Comparison of ENCODE assay signal across 8 cellular contexts in genomic region chr11:46889251-46889650, GRCh38. TPM values are rescaled to one million over a fixed set of nuclear protein-coding genes. Genes with fewer than 3 reads are reported as not detected.
"Had no signal": no experiment of that assay in that cellular context is flagged by ENCODE, and none has a peak within 500 bp of the region (broad histone marks: within the 10 kb centered on the region; RNA-seq: fewer than 3 reads in every experiment).

No MANE protein-coding gene starts in this region.

- H3K4me3 Mint-ChIP-seq: activated CD4-positive, alpha-beta T cell treated with anti-CD3 and anti-CD28 coated beads, Interleukin-2, amount 10 ng/mL, durations not matched to agents 24 days and 14 days; activated CD8-positive, alpha-beta memory T cell treated with anti-CD3 and anti-CD28 coated beads, Interleukin-2, amount 10 ng/mL, durations not matched to agents 7 days and 5 days; activated naive CD8-positive, alpha-beta T cell; activated T-cell treated with anti-CD3 and anti-CD28 coated beads, Interleukin-2, amount 50 U/mL, for 24 hours had no signal

- H3K36me3 ChIP-seq: brain microvascular endothelial cell, SJSA1 had no signal

- H3K27me3 ChIP-seq: brain microvascular endothelial cell, cardiac muscle cell, SJSA1 had no signal

- H3K36me3 Mint-ChIP-seq: activated CD8-positive, alpha-beta memory T cell treated with anti-CD3 and anti-CD28 coated beads, Interleukin-2, amount 10 ng/mL, durations not matched to agents 7 days and 5 days; activated naive CD8-positive, alpha-beta T cell had no signal

- H3K27ac ChIP-seq: brain microvascular endothelial cell, cardiac muscle cell, SJSA1 had no signal

- H3K4me3 ChIP-seq: cardiac muscle cell, SJSA1 had no signal

- H3K27ac Mint-ChIP-seq: activated CD4-positive, alpha-beta T cell treated with anti-CD3 and anti-CD28 coated beads, Interleukin-2, amount 10 ng/mL, durations not matched to agents 24 days and 14 days; activated CD8-positive, alpha-beta memory T cell treated with anti-CD3 and anti-CD28 coated beads, Interleukin-2, amount 10 ng/mL, durations not matched to agents 7 days and 5 days; activated naive CD8-positive, alpha-beta T cell; activated T-cell treated with anti-CD3 and anti-CD28 coated beads, Interleukin-2, amount 50 U/mL, for 24 hours had no signal

- H3K9me3 Mint-ChIP-seq: activated CD4-positive, alpha-beta T cell treated with anti-CD3 and anti-CD28 coated beads, Interleukin-2, amount 10 ng/mL, durations not matched to agents 24 days and 14 days; activated T-cell treated with anti-CD3 and anti-CD28 coated beads, Interleukin-2, amount 50 U/mL, for 24 hours had no signal

- H3K9me3 ChIP-seq: SJSA1 had no signal

- H3K4me1 ChIP-seq: SJSA1 had no signal

RNA-seq across cellular contexts. Expression of gene LRP4, which starts 29.1 kb away (rescaled TPM):
- total RNA-seq: T-helper 1 cell treated with Interleukin-12 subunit alpha and Interleukin-12 subunit beta and Interleukin-4 antibody, amounts not matched to agents 30 ng/mL and 1 ng/mL, for 36 hours had no signal
